Comparison of ENCODE assay signal across 1 cellular context in genomic region chr11:123308077-123308476, GRCh38.
A peak's percentile ranks its signal among the peaks of the same experiment; 100 is the strongest.
TF ChIP-seq lines count a peak whose summit lies in the region.

No MANE protein-coding gene starts in this region.

TF ChIP-seq in GM12878, 131 proteins besides CTCF, POLR2A, EP300 and RAD21 (continued from another document):
- TF ChIP-seq REST (IDR thresholded peaks at IDR 0.05; ENCODE audit: low read depth, low read length) (no peak), RB1 (IDR thresholded peaks at IDR 0.05; ENCODE audit: borderline replicate concordance) (no peak), MTA2 (IDR thresholded peaks at IDR 0.05; ENCODE audit: low read depth) (peak; percentile 56; the same call in 1 of the 2 replicates), E2F4 (IDR thresholded peaks at IDR 0.05; ENCODE audit: low read depth, low read length) (no peak), HSF1 (IDR thresholded peaks at IDR 0.05; ENCODE audit: low read depth, low read length) (no peak), MEF2B (IDR thresholded peaks at IDR 0.05; ENCODE audit: partially characterized antibody, poor library complexity, severe bottlenecking) (peak; percentile 31), E4F1 (IDR thresholded peaks at IDR 0.05; ENCODE audit: borderline replicate concordance, partially characterized antibody) (no peak), YBX1 (IDR thresholded peaks at IDR 0.05) (no peak), IKZF2 (IDR thresholded peaks at IDR 0.05) (peak; percentile 43 to 58), NR2C2 (IDR thresholded peaks at IDR 0.05; ENCODE audit: borderline replicate concordance, control insufficient read depth, insufficient read length, low read depth) (no peak), WRNIP1 (IDR thresholded peaks at IDR 0.05; ENCODE audit: borderline replicate concordance, low read depth, low read length) (no peak), SMAD5 (IDR thresholded peaks at IDR 0.05; ENCODE audit: low read depth) (no peak), BCL3 (IDR thresholded peaks at IDR 0.05; ENCODE audit: borderline replicate concordance, insufficient read depth, low read depth, low read length, poor library complexity, severe bottlenecking) (no peak)
TF ChIP-seq in GM12878: peak in this region for 4.
